18 cellular contexts compared by ENCODE assay signal in the genomic region with DNA sequence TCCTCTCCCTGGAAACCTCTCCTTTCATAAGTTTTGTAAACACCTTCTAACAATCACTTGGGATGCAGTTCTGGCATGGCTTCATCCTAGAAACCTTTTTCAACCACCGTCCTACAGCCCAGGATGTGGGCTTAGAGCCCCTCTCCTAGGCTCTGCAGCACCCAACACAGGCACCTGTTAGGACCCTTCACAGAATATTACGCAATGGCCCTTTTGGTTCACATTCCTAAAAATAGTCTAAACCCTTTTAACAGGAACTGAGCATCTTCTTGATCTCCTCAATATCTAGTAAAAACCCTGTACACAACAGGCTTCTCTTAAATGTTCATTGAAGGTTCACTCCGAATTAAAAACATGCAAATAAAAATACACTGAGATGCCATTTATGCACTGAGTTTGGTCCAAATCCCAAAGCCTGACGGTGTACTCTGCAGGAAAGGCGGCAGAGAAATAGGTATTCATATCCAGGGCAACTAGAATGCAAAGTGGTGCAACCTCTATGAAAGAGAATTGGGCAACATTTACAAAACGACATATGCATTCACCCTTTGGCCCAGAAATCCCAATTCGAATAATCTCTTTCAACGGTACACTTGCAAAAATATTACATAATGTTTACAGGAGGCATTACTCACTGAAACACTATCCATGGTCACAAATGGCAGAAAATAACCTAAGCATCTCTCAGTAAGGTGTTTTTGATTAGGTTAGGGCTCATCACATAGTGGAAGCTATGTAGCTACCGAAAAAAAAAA.
"Had no signal": no experiment of that assay in that cellular context is flagged by ENCODE, and none has a peak within 500 bp of the region (broad histone marks: within the 10 kb centered on the region; RNA-seq: fewer than 3 reads in every experiment).

No MANE protein-coding gene starts in this region.

- H3K4me3 ChIP-seq: ascending aorta, breast epithelium, dorsolateral prefrontal cortex, esophagus muscularis mucosa, heart left ventricle, tibial artery had no signal

- H3K36me3 ChIP-seq: breast epithelium, esophagus muscularis mucosa, tibial artery had no signal

- H3K4me1 ChIP-seq: ascending aorta, breast epithelium, tibial artery had no signal

- DNase-seq: activated CD4-positive, alpha-beta T cell treated with anti-CD3 and anti-CD28 coated beads for 1 hour; activated CD4-positive, alpha-beta T cell treated with anti-CD3 and anti-CD28 coated beads, Interleukin-2, amount 50 U/mL, for 4 hours; activated naive CD4-positive, alpha-beta T cell treated with anti-CD3 and anti-CD28 coated beads, Interleukin-2, amount 10 ng/mL, durations not matched to agents 7 days and 5 days; activated T-cell treated with anti-CD3 and anti-CD28 coated beads for 4 hours; dorsolateral prefrontal cortex; heart left ventricle; islet precursor cell; mesenchymal stem cell; naive thymus-derived CD8-positive, alpha-beta T cell; small intestine; stimulated activated CD4-positive, alpha-beta T cell treated with anti-CD3 and anti-CD28 coated beads, Interleukin-4, amount 100 ng/mL, for 24 hours; stimulated activated naive CD4-positive, alpha-beta T cell; T-cell; tibial artery had no signal

- H3K27ac ChIP-seq: ascending aorta, breast epithelium, dorsolateral prefrontal cortex, esophagus muscularis mucosa, heart left ventricle, tibial artery had no signal

- H3K4me1 Mint-ChIP-seq: activated naive CD4-positive, alpha-beta T cell treated with anti-CD3 and anti-CD28 coated beads, Interleukin-2, amount 10 ng/mL, durations not matched to agents 7 days and 5 days; activated T-helper 17 cell treated with anti-CD3 and anti-CD28 coated beads, Interleukin-2, amount 50 U/mL, for 72 hours; naive thymus-derived CD8-positive, alpha-beta T cell; T-cell had no signal

- H3K4me3 Mint-ChIP-seq: activated naive CD4-positive, alpha-beta T cell treated with anti-CD3 and anti-CD28 coated beads, Interleukin-2, amount 10 ng/mL, durations not matched to agents 7 days and 5 days; activated T-helper 17 cell treated with anti-CD3 and anti-CD28 coated beads, Interleukin-2, amount 50 U/mL, for 72 hours; naive thymus-derived CD8-positive, alpha-beta T cell; T-cell had no signal

- H3K27me3 Mint-ChIP-seq: activated naive CD4-positive, alpha-beta T cell treated with anti-CD3 and anti-CD28 coated beads, Interleukin-2, amount 10 ng/mL, durations not matched to agents 7 days and 5 days; activated T-helper 17 cell treated with anti-CD3 and anti-CD28 coated beads, Interleukin-2, amount 50 U/mL, for 72 hours; T-cell had no signal

- H3K36me3 Mint-ChIP-seq: activated naive CD4-positive, alpha-beta T cell treated with anti-CD3 and anti-CD28 coated beads, Interleukin-2, amount 10 ng/mL, durations not matched to agents 7 days and 5 days; T-cell had no signal

- H3K27me3 ChIP-seq: ascending aorta, breast epithelium, dorsolateral prefrontal cortex, esophagus muscularis mucosa, heart left ventricle, tibial artery had no signal

- H3K9me3 ChIP-seq: ascending aorta, breast epithelium, esophagus muscularis mucosa, heart left ventricle, tibial artery had no signal

- ATAC-seq: activated T-helper 17 cell treated with anti-CD3 and anti-CD28 coated beads, Interleukin-2, amount 50 U/mL, for 72 hours; heart left ventricle; naive thymus-derived CD8-positive, alpha-beta T cell; T-cell had no signal

- H3K27ac Mint-ChIP-seq: activated naive CD4-positive, alpha-beta T cell treated with anti-CD3 and anti-CD28 coated beads, Interleukin-2, amount 10 ng/mL, durations not matched to agents 7 days and 5 days; activated T-helper 17 cell treated with anti-CD3 and anti-CD28 coated beads, Interleukin-2, amount 50 U/mL, for 72 hours; T-cell had no signal
